In the genomic region with DNA sequence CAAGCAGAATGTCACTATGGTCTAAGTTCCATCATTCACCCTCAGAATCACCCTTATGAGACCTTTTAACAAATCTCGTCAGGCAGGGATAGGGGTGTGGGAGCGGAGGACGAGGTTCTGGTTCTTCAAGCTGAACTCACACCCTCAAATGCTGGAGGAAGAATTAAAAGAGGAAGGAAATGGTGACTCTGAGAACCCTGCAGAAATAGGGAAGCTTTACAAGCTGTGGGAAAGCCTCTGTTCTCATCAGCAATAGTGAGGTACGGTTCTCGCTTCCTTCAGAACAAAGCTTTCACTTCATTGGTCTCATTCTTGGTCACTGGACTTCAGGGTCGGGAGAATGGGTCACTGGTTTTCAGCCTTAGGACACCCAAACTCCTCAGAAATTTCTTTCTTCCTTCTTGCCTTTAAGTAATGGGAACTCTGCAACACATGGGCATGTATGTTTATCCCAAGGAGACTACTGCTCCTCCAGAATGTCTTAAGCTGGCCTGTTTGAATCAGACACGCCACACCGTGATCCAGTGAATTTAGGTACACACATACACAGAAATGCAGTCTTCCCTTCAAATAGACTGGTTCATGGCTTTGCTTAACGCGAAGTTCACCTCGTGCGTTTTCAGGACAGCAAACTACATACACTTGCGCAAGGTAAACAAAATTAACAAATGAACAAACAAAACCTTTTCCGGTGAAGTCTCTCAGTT, we compare ENCODE assay signal across 9 cellular contexts.
A peak's percentile ranks its signal among the peaks of the same experiment; 100 is the strongest.
DNase-seq lines count a peak whose midpoint lies in the region; ATAC-seq, FAIRE-seq and TF ChIP-seq lines count a peak whose summit lies in the region.
"Had no signal": no experiment of that assay in that cellular context is flagged by ENCODE, and none has a peak within 500 bp of the region (broad histone marks: within the 10 kb centered on the region; RNA-seq: fewer than 3 reads in every experiment).

No MANE protein-coding gene starts in this region.

- no peak overlapping the region for H3K27ac ChIP-seq in pancreas
- H3K27ac ChIP-seq: 22Rv1 had no signal

- H3K4me1 Mint-ChIP-seq in T-helper 1 cell treated with Interleukin-12 subunit alpha and Interleukin-12 subunit beta and Interleukin-4 antibody, amounts not matched to agents 30 μg/mL and 1 μg/mL, for 36 hours (ENCODE audit: low read depth) = peaks cover 28% of the 10 kb centered on the region
- peaks cover 29% of the 10 kb centered on the region for H3K4me1 Mint-ChIP-seq in activated CD8-positive, alpha-beta T cell treated with anti-CD3 and anti-CD28 coated beads, Interleukin-2, amount 10 ng/mL, durations not matched to agents 7 days and 5 days (ENCODE audit: low read depth)
- H3K4me1 Mint-ChIP-seq in chondrocyte (ENCODE audit: low read depth) = no peaks in the 10 kb centered on the region

- no peak for TF ChIP-seq CTCF in pancreas (IDR thresholded peaks at IDR 0.05)
- no peak for TF ChIP-seq CTCF in chondrocyte (IDR thresholded peaks at IDR 0.05)

- H3K4me3 ChIP-seq in pancreas = no peak overlapping the region

- H3K4me3 Mint-ChIP-seq in T-helper 1 cell treated with Interleukin-12 subunit alpha and Interleukin-12 subunit beta and Interleukin-4 antibody, amounts not matched to agents 30 μg/mL and 1 μg/mL, for 36 hours = peak overlapping the region; percentile 15
- no peak overlapping the region for H3K4me3 Mint-ChIP-seq in activated CD8-positive, alpha-beta T cell treated with anti-CD3 and anti-CD28 coated beads, Interleukin-2, amount 10 ng/mL, durations not matched to agents 7 days and 5 days
- no peak overlapping the region for H3K4me3 Mint-ChIP-seq in chondrocyte (ENCODE audit: unreplicated experiment)

- CTCF ChIA-PET in activated CD8-positive, alpha-beta T cell treated with anti-CD3 and anti-CD28 coated beads, Interleukin-2, amount 10 ng/mL, durations not matched to agents 7 days and 5 days (lab: Charles Lee) = interaction anchor here (1.4 to 2.2 kb wide), 2 partner anchors 264 to 266 kb away, joined by 6 read pairs; no protein-coding TSS in a partner anchor

- peaks cover 64% of the 10 kb centered on the region for H3K36me3 Mint-ChIP-seq in T-helper 1 cell treated with Interleukin-12 subunit alpha and Interleukin-12 subunit beta and Interleukin-4 antibody, amounts not matched to agents 30 μg/mL and 1 μg/mL, for 36 hours (ENCODE audit: low read depth)
- peaks cover 84% of the 10 kb centered on the region for H3K36me3 Mint-ChIP-seq in activated CD8-positive, alpha-beta T cell treated with anti-CD3 and anti-CD28 coated beads, Interleukin-2, amount 10 ng/mL, durations not matched to agents 7 days and 5 days (ENCODE audit: low read depth)
- peaks cover 2% of the 10 kb centered on the region for H3K36me3 Mint-ChIP-seq in chondrocyte (ENCODE audit: low read depth)

- peak overlapping the region; percentile 62 for H3K27ac Mint-ChIP-seq in T-helper 1 cell treated with Interleukin-12 subunit alpha and Interleukin-12 subunit beta and Interleukin-4 antibody, amounts not matched to agents 30 μg/mL and 1 μg/mL, for 36 hours
- H3K27ac Mint-ChIP-seq in activated CD8-positive, alpha-beta T cell treated with anti-CD3 and anti-CD28 coated beads, Interleukin-2, amount 10 ng/mL, durations not matched to agents 7 days and 5 days = peak overlapping the region; percentile 13
- no peak overlapping the region for H3K27ac Mint-ChIP-seq in chondrocyte (ENCODE audit: unreplicated experiment)

- DNase-seq in T-helper 1 cell (no peak), pancreas (peak in 1 of 6 donors; percentile 23), chondrocyte (ENCODE audit: low spot score) (no peak), NCI-H524 (lab: John Stamatoyannopoulos, UW) (no peak)
- no peak for DNase-seq in activated CD8-positive, alpha-beta T cell treated with anti-CD3 and anti-CD28 coated beads, Interleukin-2, amount 10 ng/mL, durations not matched to agents 7 days and 5 days

- ATAC-seq in HG03064 (IDR thresholded peaks at IDR 0.05; ENCODE audit: low read depth, unreplicated experiment) (peak; percentile 58), pancreas (peak in 3 of 4 donors; percentile 31 to 80 (median 57)), HG03025 (IDR thresholded peaks at IDR 0.05; ENCODE audit: low FRiP score, unreplicated experiment) (no peak)
- no peak for ATAC-seq in activated CD8-positive, alpha-beta T cell treated with anti-CD3 and anti-CD28 coated beads, Interleukin-2, amount 10 ng/mL, durations not matched to agents 7 days and 5 days

- peaks cover 23% of the 10 kb centered on the region for H3K9me3 Mint-ChIP-seq in T-helper 1 cell treated with Interleukin-12 subunit alpha and Interleukin-12 subunit beta and Interleukin-4 antibody, amounts not matched to agents 30 μg/mL and 1 μg/mL, for 36 hours
- H3K9me3 Mint-ChIP-seq in activated CD8-positive, alpha-beta T cell treated with anti-CD3 and anti-CD28 coated beads, Interleukin-2, amount 10 ng/mL, durations not matched to agents 7 days and 5 days (ENCODE audit: insufficient read depth) = peaks cover 7% of the 10 kb centered on the region
- no peaks in the 10 kb centered on the region for H3K9me3 Mint-ChIP-seq in chondrocyte (ENCODE audit: low read depth)

- H3K36me3 ChIP-seq in pancreas = no peaks in the 10 kb centered on the region

- WGBS in pancreas, 2 donors = 65 to 78% methylated on average over 14 of the region's 14 CpGs

- FAIRE-seq in pancreas (lab: Jason Lieb, UNC) = no peak

- POLR2A ChIA-PET in activated CD8-positive, alpha-beta T cell treated with anti-CD3 and anti-CD28 coated beads, Interleukin-2, amount 10 ng/mL, durations not matched to agents 7 days and 5 days (lab: Charles Lee) = no interaction called here

- no peaks in the 10 kb centered on the region for H3K9me3 ChIP-seq in pancreas

- no peaks in the 10 kb centered on the region for H3K27me3 Mint-ChIP-seq in T-helper 1 cell treated with Interleukin-12 subunit alpha and Interleukin-12 subunit beta and Interleukin-4 antibody, amounts not matched to agents 30 μg/mL and 1 μg/mL, for 36 hours (ENCODE audit: low read depth)
- H3K27me3 Mint-ChIP-seq in activated CD8-positive, alpha-beta T cell treated with anti-CD3 and anti-CD28 coated beads, Interleukin-2, amount 10 ng/mL, durations not matched to agents 7 days and 5 days (ENCODE audit: low read depth) = no peaks in the 10 kb centered on the region
- H3K27me3 Mint-ChIP-seq in chondrocyte (ENCODE audit: low read depth) = no peaks in the 10 kb centered on the region

- H3K27me3 ChIP-seq in pancreas = no peaks in the 10 kb centered on the region

- no peaks in the 10 kb centered on the region for H3K4me1 ChIP-seq in pancreas

- intact Hi-C loops in pancreas (cut with DNase I) = no loop called here

Comparison
In these comparisons a context has a peak if more than half of its experiments do, and no peak if none do; other contexts are left out.
1. ATAC-seq: peak in HG03064 (single experiment) and pancreas (3 of 4); none in activated CD8-positive, alpha-beta T cell treated with anti-CD3 and anti-CD28 coated beads, Interleukin-2, amount 10 ng/mL, durations not matched to agents 7 days and 5 days (single experiment) and HG03025 (single experiment).